40 cellular contexts compared by ENCODE assay signal in the genomic region with DNA sequence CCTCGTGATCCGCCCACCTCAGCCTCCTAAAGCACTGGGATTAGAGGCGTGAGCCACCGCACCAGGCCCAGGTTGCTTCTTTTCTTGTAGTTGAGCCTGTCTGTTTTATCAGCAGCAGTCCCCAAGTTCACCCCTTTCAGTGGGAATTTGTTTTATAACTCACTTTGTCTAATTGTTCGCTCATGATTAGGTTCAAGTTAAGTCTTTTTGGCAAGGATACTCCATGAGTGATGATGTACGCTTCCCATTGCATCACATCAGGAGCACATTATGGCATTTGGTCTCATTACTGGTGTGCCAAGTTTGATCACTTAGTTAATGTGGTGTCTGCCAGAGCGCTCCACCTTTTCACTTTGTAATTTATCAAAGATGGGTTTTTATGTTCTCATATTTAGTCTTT. TPM values are rescaled to one million over a fixed set of nuclear protein-coding genes. Genes with fewer than 3 reads are reported as not detected.
"Had no signal": no experiment of that assay in that cellular context is flagged by ENCODE, and none has a peak within 500 bp of the region (broad histone marks: within the 10 kb centered on the region; RNA-seq: fewer than 3 reads in every experiment).

No MANE protein-coding gene starts in this region.

- H3K4me1 ChIP-seq: Peyer's patch, SJSA1 had no signal

- H3K27me3 Mint-ChIP-seq: activated CD4-positive, alpha-beta memory T cell treated with anti-CD3 and anti-CD28 coated beads for 36 hours had no signal

- ATAC-seq: activated T-cell treated with anti-CD3 and anti-CD28 coated beads, Interleukin-2, amount 50 U/mL, for 72 hours; activated T-helper 17 cell treated with anti-CD3 and anti-CD28 coated beads, Interleukin-2, amount 50 U/mL, for 72 hours; PC-3; SK-N-SH treated with all-trans-retinoic acid at 6 μM for 48 hours; T-cell had no signal

- H3K9me3 ChIP-seq: Peyer's patch, SJSA1 had no signal

- H3K27me3 ChIP-seq: brain microvascular endothelial cell, Peyer's patch, SJSA1 had no signal

- DNase-seq: activated B cell treated with CpG ODN at 0.5 μM for 24 hours; activated CD4-positive, alpha-beta memory T cell treated with anti-CD3 and anti-CD28 coated beads for 36 hours; activated CD4-positive, alpha-beta T cell treated with anti-CD3 and anti-CD28 coated beads for 4 hours; activated CD4-positive, alpha-beta T cell treated with anti-CD3 and anti-CD28 coated beads, Interleukin-2, amount 50 U/mL, for 1 hour; activated CD4-positive, CD25-positive, alpha-beta regulatory T cell treated with anti-CD3 and anti-CD28 coated beads, Interleukin-2, amount 50 U/mL, for 72 hours; activated CD8-positive, alpha-beta memory T cell treated with anti-CD3 and anti-CD28 coated beads, Interleukin-2, amount 50 U/mL, for 4 hours; activated effector memory CD4-positive, alpha-beta T cell treated with anti-CD3 and anti-CD28 coated beads, Interleukin-2, amount 50 U/mL, for 16 hours; activated naive CD4-positive, alpha-beta T cell; activated naive CD4-positive, alpha-beta T cell treated with anti-CD3 and anti-CD28 coated beads, Interleukin-2, amount 50 U/mL, for 16 hours; activated naive CD8-positive, alpha-beta T cell treated with anti-CD3 and anti-CD28 coated beads for 36 hours; activated T-cell treated with anti-CD3 and anti-CD28 coated beads for 4 hours; activated T-cell treated with anti-CD3 and anti-CD28 coated beads, Interleukin-2, amount 50 U/mL, for 72 hours; amniotic stem cell; aorta; brain microvascular endothelial cell; central memory CD4-positive, alpha-beta T cell; Karpas-422; KBM-7; NCI-H1105; NCI-H1417 treated with DMSO at 0.1 percent for 48 hours; NCI-H187 treated with DMSO at 0.1 percent for 48 hours; NCI-H2171 treated with DMSO at 0.1 percent for 48 hours; NCI-H2227 treated with DMSO at 0.1 percent for 48 hours; NCI-H446; NCI-H510A treated with DMSO at 0.1 percent for 48 hours; NCI-H526 treated with DMSO at 0.1 percent for 48 hours; NCI-H82; NK-92 treated with Interleukin-12 subunit alpha and Interleukin-12 subunit beta, amount 100 ng/mL, for 24 hours; PC-3; Peyer's patch; RPMI8226; SHP77 treated with DMSO at 0.1 percent for 48 hours; T-cell; T-helper 2 cell; T-helper 9 cell had no signal

- H3K4me3 ChIP-seq: Peyer's patch, SJSA1 had no signal

- H3K9me3 Mint-ChIP-seq: activated CD4-positive, alpha-beta memory T cell treated with anti-CD3 and anti-CD28 coated beads for 36 hours; activated T-cell treated with anti-CD3 and anti-CD28 coated beads, Interleukin-2, amount 50 U/mL, for 72 hours; activated T-helper 17 cell treated with anti-CD3 and anti-CD28 coated beads, Interleukin-2, amount 50 U/mL, for 72 hours; T-cell had no signal

- H3K27ac Mint-ChIP-seq: activated B cell treated with CpG ODN at 0.5 μM for 24 hours; activated CD4-positive, alpha-beta memory T cell treated with anti-CD3 and anti-CD28 coated beads for 36 hours; activated naive CD8-positive, alpha-beta T cell treated with anti-CD3 and anti-CD28 coated beads for 36 hours; activated T-cell treated with anti-CD3 and anti-CD28 coated beads, Interleukin-2, amount 50 U/mL, for 72 hours; activated T-helper 17 cell treated with anti-CD3 and anti-CD28 coated beads, Interleukin-2, amount 50 U/mL, for 72 hours; T-cell had no signal

- H3K36me3 Mint-ChIP-seq: activated CD4-positive, alpha-beta memory T cell treated with anti-CD3 and anti-CD28 coated beads for 36 hours; activated naive CD8-positive, alpha-beta T cell treated with anti-CD3 and anti-CD28 coated beads for 36 hours; T-cell had no signal

- H3K36me3 ChIP-seq: brain microvascular endothelial cell, Peyer's patch, SJSA1 had no signal

- H3K4me3 Mint-ChIP-seq: activated B cell treated with CpG ODN at 0.5 μM for 24 hours; activated CD4-positive, alpha-beta memory T cell treated with anti-CD3 and anti-CD28 coated beads for 36 hours; activated naive CD8-positive, alpha-beta T cell treated with anti-CD3 and anti-CD28 coated beads for 36 hours; activated T-cell treated with anti-CD3 and anti-CD28 coated beads, Interleukin-2, amount 50 U/mL, for 72 hours; activated T-helper 17 cell treated with anti-CD3 and anti-CD28 coated beads, Interleukin-2, amount 50 U/mL, for 72 hours; T-cell had no signal

- H3K27ac ChIP-seq: brain microvascular endothelial cell, Peyer's patch, SJSA1, VCaP had no signal

RNA-seq across cellular contexts. Expression of a gene that starts 14.4 kb away (rescaled TPM):
- total RNA-seq: activated B cell treated with CpG ODN at 0.5 μM for 24 hours; activated naive CD8-positive, alpha-beta T cell treated with anti-CD3 and anti-CD28 coated beads for 36 hours; activated T-cell treated with anti-CD3 and anti-CD28 coated beads, Interleukin-2, amount 50 U/mL, for 72 hours; activated T-helper 17 cell treated with anti-CD3 and anti-CD28 coated beads, Interleukin-2, amount 50 U/mL, for 72 hours; MCF 10A; PC-3; SJSA1; T-cell had no signal
- polyA plus RNA-seq: aorta had no signal
